ENCODE assay signal across 8 cellular contexts in the genomic region with DNA sequence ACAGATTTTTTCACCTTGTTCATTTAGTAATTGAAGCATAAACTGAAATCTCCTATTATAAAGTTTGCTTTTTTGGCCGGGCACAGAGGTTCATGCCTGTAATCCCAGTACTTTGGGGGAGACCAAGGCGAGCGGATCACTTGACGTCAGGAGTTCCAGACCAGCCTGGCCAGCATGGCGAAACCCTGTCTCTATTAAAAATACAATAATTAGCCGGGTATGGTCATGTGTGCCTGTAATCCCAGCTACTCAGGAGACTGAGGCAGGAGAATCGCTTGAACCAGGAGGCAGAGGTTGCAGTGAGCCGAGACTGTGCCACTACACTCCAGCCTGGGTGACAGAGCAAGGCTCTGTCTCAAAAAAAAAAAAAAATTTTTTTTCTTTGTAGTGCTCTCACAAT. TPM values are rescaled to one million over a fixed set of nuclear protein-coding genes. Genes with fewer than 3 reads are reported as not detected.
DNase-seq lines count a peak whose midpoint lies in the region; ATAC-seq and TF ChIP-seq lines count a peak whose summit lies in the region.
"Not testable (repeated sequence)": the region's sequence is repeated elsewhere in the genome, so short reads cannot be mapped to it uniquely, and the experiment has no call there.

No MANE protein-coding gene starts in this region.

- H3K27ac Mint-ChIP-seq in activated naive CD4-positive, alpha-beta T cell treated with anti-CD3 and anti-CD28 coated beads for 36 hours, result peak overlapping the region; percentile 99
- peak overlapping the region in 1 of 3 experiments; percentile 97 for H3K27ac Mint-ChIP-seq in nephron
- H3K27ac Mint-ChIP-seq in stimulated activated naive B cell treated with anti-CD40 and anti-IgM and Interleukin-4, amounts not matched to agents 10 μg/mL and 1 μg/mL and 100 μg/mL, for 72 hours, result peak overlapping the region; percentile 95

- not testable (repeated sequence) for H3K27me3 Mint-ChIP-seq in activated naive CD4-positive, alpha-beta T cell treated with anti-CD3 and anti-CD28 coated beads for 36 hours (ENCODE audit: low read depth); nephron (ENCODE audit: low read depth); stimulated activated naive B cell treated with anti-CD40 and anti-IgM and Interleukin-4, amounts not matched to agents 10 μg/mL and 1 μg/mL and 100 μg/mL, for 72 hours

- H3F3A ChIP-seq in SU-DHL-6 (ENCODE audit: insufficient read depth), result peaks cover 51% of the 10 kb centered on the region

- peaks cover 34% of the 10 kb centered on the region for H3K36me3 ChIP-seq in SU-DHL-6 (ENCODE audit: low read length)
- H3K36me3 ChIP-seq in hepatocyte (replicated peaks; ENCODE audit: insufficient read depth, low read depth), result not testable (repeated sequence)

- peaks cover 65% of the 10 kb centered on the region for H3K79me2 ChIP-seq in SU-DHL-6 (ENCODE audit: insufficient read depth, low read length)
- peaks cover 47% of the 10 kb centered on the region for H3K79me2 ChIP-seq in hepatocyte

- CTCF ChIA-PET in AG04449 (lab: Yijun Ruan, JAX), result interaction anchor here (1.8 kb wide), 1 partner anchor 11 kb away, joined by 4 read pairs; no protein-coding TSS in a partner anchor
- CTCF ChIA-PET in activated naive CD4-positive, alpha-beta T cell treated with anti-CD3 and anti-CD28 coated beads for 36 hours (lab: Charles Lee), result interaction anchor here (0.7 kb wide), 1 partner anchor 58 kb away, joined by 3 read pairs; no protein-coding TSS in a partner anchor

- H3K4me2 ChIP-seq in SU-DHL-6 (ENCODE audit: low read depth, low read length, poor library complexity, severe bottlenecking), result peak overlapping the region; percentile 97
- peak overlapping the region; percentile 73 for H3K4me2 ChIP-seq in hepatocyte

- H2AFZ ChIP-seq in SU-DHL-6 (ENCODE audit: low read depth, low read length, severe bottlenecking); hepatocyte: not testable (repeated sequence)

- peaks cover 32% of the 10 kb centered on the region for H3K4me1 ChIP-seq in hepatocyte (ENCODE audit: insufficient read depth)

- peak overlapping the region; percentile 91 for H3K4me3 Mint-ChIP-seq in activated naive CD4-positive, alpha-beta T cell treated with anti-CD3 and anti-CD28 coated beads for 36 hours
- H3K4me3 Mint-ChIP-seq in nephron, result peak overlapping the region; percentile 31 to 88 (median 86)
- H3K4me3 Mint-ChIP-seq in stimulated activated naive B cell treated with anti-CD40 and anti-IgM and Interleukin-4, amounts not matched to agents 10 μg/mL and 1 μg/mL and 100 μg/mL, for 72 hours, result peak overlapping the region; percentile 89

- H3K27me3 ChIP-seq in SU-DHL-6 (ENCODE audit: low read length); dorsolateral prefrontal cortex; hepatocyte: not testable (repeated sequence)

- H4K20me1 ChIP-seq in SU-DHL-6 (ENCODE audit: low read depth, low read length); hepatocyte (ENCODE audit: insufficient read depth, poor library complexity, severe bottlenecking): not testable (repeated sequence)

- H3K27ac ChIP-seq in SU-DHL-6 (ENCODE audit: low read depth, low read length) (peak overlapping the region; percentile 85), dorsolateral prefrontal cortex (peak overlapping the region in 54 of 59 donors; percentile 4 to 93 (median 82)), hepatocyte (peak overlapping the region; percentile 95)

- H3K9me2 ChIP-seq in SU-DHL-6 (replicated peaks; ENCODE audit: insufficient read depth, low read length); hepatocyte (replicated peaks; ENCODE audit: insufficient read depth): not testable (repeated sequence)

- 70% methylated on average over 8 of the region's 8 CpGs for WGBS in hepatocyte (ENCODE audit: low lambda C conversion rate, missing lambda C conversion rate)

- not testable (repeated sequence) for TF ChIP-seq CTCF in AG04449 (IDR thresholded peaks at IDR 0.05; ENCODE audit: insufficient read depth, low read length, missing control alignments); HFF-Myc (IDR thresholded peaks at IDR 0.05; ENCODE audit: low read depth, low read length, missing control alignments); SU-DHL-6 (IDR thresholded peaks at IDR 0.05; ENCODE audit: insufficient read depth, low read length, poor library complexity, severe bottlenecking); dorsolateral prefrontal cortex (IDR thresholded peaks at IDR 0.05 in 54 of 56, conservative IDR thresholded peaks at IDR 0.05 in 2 of 56; ENCODE audit: low read depth in 1 of 56, partially characterized antibody in 56 of 56); hepatocyte (IDR thresholded peaks at IDR 0.05; ENCODE audit: poor library complexity); nephron (IDR thresholded peaks at IDR 0.05; ENCODE audit: unreplicated experiment in 3 of 3)

- peak overlapping the region; percentile 60 for H3K4me3 ChIP-seq in AG04449 (ENCODE audit: low read depth, low read length)
- peak overlapping the region; percentile 66 for H3K4me3 ChIP-seq in HFF-Myc (replicated peaks; ENCODE audit: low read depth, low read length)
- peak overlapping the region; percentile 79 for H3K4me3 ChIP-seq in SU-DHL-6 (ENCODE audit: insufficient read depth, low read length, poor library complexity, severe bottlenecking)
- peak overlapping the region; percentile 24 to 69 (median 55) for H3K4me3 ChIP-seq in dorsolateral prefrontal cortex
- H3K4me3 ChIP-seq in hepatocyte, result peak overlapping the region; percentile 32

- H3K9ac ChIP-seq in SU-DHL-6 (ENCODE audit: low read length), result peak overlapping the region; percentile 89

- H3K9me3 Mint-ChIP-seq in activated naive CD4-positive, alpha-beta T cell treated with anti-CD3 and anti-CD28 coated beads for 36 hours; nephron; stimulated activated naive B cell treated with anti-CD40 and anti-IgM and Interleukin-4, amounts not matched to agents 10 μg/mL and 1 μg/mL and 100 μg/mL, for 72 hours: not testable (repeated sequence)

- not testable (repeated sequence) for DNase-seq in AG04449 (ENCODE audit: low read depth, low spot score); HFF-Myc (ENCODE audit: extremely low read depth, low read depth); dorsolateral prefrontal cortex; hepatocyte (ENCODE audit: low spot score); stimulated activated naive B cell treated with anti-CD40 and anti-IgM and Interleukin-4, amounts not matched to agents 10 μg/mL and 1 μg/mL and 100 μg/mL, for 72 hours
- DNase-seq in activated naive CD4-positive, alpha-beta T cell treated with anti-CD3 and anti-CD28 coated beads for 36 hours, result peak; percentile 31

- intact Hi-C loops in activated naive CD4-positive, alpha-beta T cell treated with anti-CD3 and anti-CD28 coated beads for 36 hours (cut with micrococcal nuclease), result loop anchor here (5.0 to 10.0 kb wide), 6 partner anchors 1086 to 1876 kb away; a partner anchor contains a TSS
- intact Hi-C loops in dorsolateral prefrontal cortex (cut with DNase I), result not testable (repeated sequence)

- H3K36me3 Mint-ChIP-seq in activated naive CD4-positive, alpha-beta T cell treated with anti-CD3 and anti-CD28 coated beads for 36 hours (ENCODE audit: low read depth), result peaks cover 67% of the 10 kb centered on the region
- H3K36me3 Mint-ChIP-seq in nephron (ENCODE audit: low read depth), result peaks cover 28% of the 10 kb centered on the region
- H3K36me3 Mint-ChIP-seq in stimulated activated naive B cell treated with anti-CD40 and anti-IgM and Interleukin-4, amounts not matched to agents 10 μg/mL and 1 μg/mL and 100 μg/mL, for 72 hours, result peaks cover 31 to 44% of the 10 kb centered on the region in 2 donors

- H3K9me3 ChIP-seq in SU-DHL-6 (ENCODE audit: insufficient read depth, low read length); hepatocyte (ENCODE audit: low read depth): not testable (repeated sequence)

- peaks cover 36% of the 10 kb centered on the region for H3K4me1 Mint-ChIP-seq in activated naive CD4-positive, alpha-beta T cell treated with anti-CD3 and anti-CD28 coated beads for 36 hours (ENCODE audit: low read depth)
- H3K4me1 Mint-ChIP-seq in nephron, result peaks cover 33% of the 10 kb centered on the region
- H3K4me1 Mint-ChIP-seq in stimulated activated naive B cell treated with anti-CD40 and anti-IgM and Interleukin-4, amounts not matched to agents 10 μg/mL and 1 μg/mL and 100 μg/mL, for 72 hours, result peaks cover 45 to 74% of the 10 kb centered on the region in 2 donors

- not testable (repeated sequence) for ATAC-seq in stimulated activated naive B cell treated with anti-CD40 and anti-IgM and Interleukin-4, amounts not matched to agents 10 μg/mL and 1 μg/mL and 100 μg/mL, for 72 hours (replicated peaks)

- POLR2A ChIA-PET in AG04449 (lab: Yijun Ruan, JAX), result not testable (repeated sequence)

RNA-seq across cellular contexts. Expression of a gene that starts 1.3 kb away (rescaled TPM):
- 100 to 1,000 TPM; 287 to 288 TPM for total RNA-seq in activated naive CD4-positive, alpha-beta T cell treated with anti-CD3 and anti-CD28 coated beads for 36 hours
- total RNA-seq in dorsolateral prefrontal cortex, result 10 to 100 TPM in 119 of 120 experiments, 1 to 10 TPM in 1; 9.8 to 75.4 (median 24.4) TPM
- 22.2 and 25.1 TPM in 2 replicates for total RNA-seq in hepatocyte
- polyA plus RNA-seq in hepatocyte, result 31.8 and 35.6 TPM in 2 replicates
